Comparison of ENCODE assay signal across 1 cellular context in the genomic region with DNA sequence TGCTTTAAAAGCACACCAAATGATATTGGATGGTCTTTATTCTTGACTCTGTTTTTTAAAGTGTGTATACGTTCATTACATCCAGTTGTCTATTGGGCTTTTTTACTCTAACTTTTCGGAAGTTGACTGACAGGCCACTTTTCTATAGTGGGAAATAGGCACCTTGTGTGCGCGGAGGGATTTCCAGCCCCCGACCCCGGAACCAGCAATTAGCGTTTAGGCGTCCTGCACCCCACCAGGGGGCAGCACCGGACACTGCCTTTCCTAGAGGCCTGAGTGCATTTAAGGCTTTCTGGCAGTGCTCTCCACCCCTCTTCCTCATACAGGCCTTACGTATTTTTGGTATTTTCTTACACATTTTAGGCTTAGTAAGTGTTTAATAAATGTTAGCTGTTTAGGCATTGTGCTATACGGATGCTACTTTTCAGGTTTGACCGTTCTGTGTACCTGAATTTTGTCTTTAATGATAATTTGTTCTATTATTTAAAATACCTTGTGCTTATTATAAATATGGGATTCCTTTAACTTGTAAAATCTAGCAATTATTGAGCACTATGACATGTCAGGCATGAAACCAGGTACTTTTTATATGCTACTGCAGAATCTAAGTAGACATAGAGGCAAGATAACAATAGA.
TF ChIP-seq lines count a peak whose summit lies in the region.

No MANE protein-coding gene starts in this region.

TF ChIP-seq in HCT116, 20 proteins besides CTCF, POLR2A, EP300 and RAD21 (continued from another document):
- TF ChIP-seq CEBPB (IDR thresholded peaks at IDR 0.05; ENCODE audit: low read depth) (no peak), SIN3A (IDR thresholded peaks at IDR 0.05; ENCODE audit: low read depth) (no peak)
- TF ChIP-seq, protein P1, sequence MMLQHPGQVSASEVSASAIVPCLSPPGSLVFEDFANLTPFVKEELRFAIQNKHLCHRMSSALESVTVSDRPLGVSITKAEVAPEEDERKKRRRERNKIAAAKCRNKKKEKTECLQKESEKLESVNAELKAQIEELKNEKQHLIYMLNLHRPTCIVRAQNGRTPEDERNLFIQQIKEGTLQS (IDR thresholded peaks at IDR 0.05) = no peak
